Comparison of ENCODE assay signal across 1 cellular context in genomic region chr20:11379257-11380011, GRCh38.
TF ChIP-seq lines count a peak whose summit lies in the region.

No MANE protein-coding gene starts in this region.

TF ChIP-seq in WTC11, 78 proteins besides CTCF, POLR2A, EP300 and RAD21 (continued from another document and continues in another):
- TF ChIP-seq PRDM15 (CRISPR knock-in tag; IDR thresholded peaks at IDR 0.05) (no peak), NFATC4 (CRISPR knock-in tag; IDR thresholded peaks at IDR 0.05) (no peak), GABPB1 (CRISPR knock-in tag; IDR thresholded peaks at IDR 0.05) (no peak), EMX1 (CRISPR knock-in tag; IDR thresholded peaks at IDR 0.05) (no peak), JUN (CRISPR knock-in tag; IDR thresholded peaks at IDR 0.05) (no peak), E2F1 (CRISPR knock-in tag; IDR thresholded peaks at IDR 0.05) (no peak), ZMAT4 (CRISPR knock-in tag; IDR thresholded peaks at IDR 0.05) (no peak), ZNF671 (CRISPR knock-in tag; IDR thresholded peaks at IDR 0.05) (no peak), ZNF263 (CRISPR knock-in tag; IDR thresholded peaks at IDR 0.05; ENCODE audit: low read depth) (no peak), NFYB (CRISPR knock-in tag; conservative IDR thresholded peaks at IDR 0.05; ENCODE audit: low read depth) (no peak), NR2C2 (CRISPR knock-in tag; IDR thresholded peaks at IDR 0.05) (no peak), ZNF317 (CRISPR knock-in tag; IDR thresholded peaks at IDR 0.05; ENCODE audit: borderline replicate concordance, low read depth) (no peak), CREM (CRISPR knock-in tag; IDR thresholded peaks at IDR 0.05) (no peak), ATF6 (CRISPR knock-in tag; IDR thresholded peaks at IDR 0.05) (no peak), CDX4 (CRISPR knock-in tag; IDR thresholded peaks at IDR 0.05; ENCODE audit: borderline replicate concordance) (no peak), ZNF121 (CRISPR knock-in tag; IDR thresholded peaks at IDR 0.05) (no peak), SMAD4 (CRISPR knock-in tag; IDR thresholded peaks at IDR 0.05) (0 out of 2 replicates have a peak, but pooled peaks have one; percentile 31), ZNF416 (CRISPR knock-in tag; IDR thresholded peaks at IDR 0.05) (no peak), MAX (CRISPR knock-in tag; IDR thresholded peaks at IDR 0.05) (no peak), FOXK1 (CRISPR knock-in tag; IDR thresholded peaks at IDR 0.05) (no peak), ZNF138 (CRISPR knock-in tag; conservative IDR thresholded peaks at IDR 0.05) (no peak), ZNF396 (CRISPR knock-in tag; IDR thresholded peaks at IDR 0.05; ENCODE audit: borderline replicate concordance) (no peak), USF2 (CRISPR knock-in tag; IDR thresholded peaks at IDR 0.05) (no peak), ATF1 (CRISPR knock-in tag; IDR thresholded peaks at IDR 0.05) (no peak), NFE2L1 (CRISPR knock-in tag; IDR thresholded peaks at IDR 0.05) (0 out of 2 replicates have a peak, but pooled peaks have one; percentile 40), ESRRA (CRISPR knock-in tag; IDR thresholded peaks at IDR 0.05; ENCODE audit: borderline replicate concordance) (0 out of 2 replicates have a peak, but pooled peaks have one; percentile 45), NR1H2 (CRISPR knock-in tag; IDR thresholded peaks at IDR 0.05) (no peak), ZBTB21 (CRISPR knock-in tag; IDR thresholded peaks at IDR 0.05; ENCODE audit: borderline replicate concordance) (no peak), ZNF219 (CRISPR knock-in tag; IDR thresholded peaks at IDR 0.05; ENCODE audit: borderline replicate concordance) (no peak), AFF4 (CRISPR knock-in tag; IDR thresholded peaks at IDR 0.05; ENCODE audit: borderline replicate concordance) (0 out of 2 replicates have a peak, but pooled peaks have one; percentile 36), ATF3 (CRISPR knock-in tag; conservative IDR thresholded peaks at IDR 0.05) (no peak), FOXP4 (CRISPR knock-in tag; IDR thresholded peaks at IDR 0.05) (peak; percentile 24; the same call in 1 of the 2 replicates), ATF2 (CRISPR knock-in tag; IDR thresholded peaks at IDR 0.05; ENCODE audit: borderline replicate concordance, low read depth) (no peak), ELF4 (CRISPR knock-in tag; IDR thresholded peaks at IDR 0.05; ENCODE audit: low read depth) (no peak), KAT7 (CRISPR knock-in tag; IDR thresholded peaks at IDR 0.05; ENCODE audit: borderline replicate concordance) (peak; percentile 87; the same call in 1 of the 2 replicates), E2F4 (CRISPR knock-in tag; IDR thresholded peaks at IDR 0.05; ENCODE audit: borderline replicate concordance, low read depth) (no peak), ZSCAN18 (CRISPR knock-in tag; IDR thresholded peaks at IDR 0.05) (no peak; the same call in 1 of the 2 replicates)
